Comparison of ENCODE assay signal across 8 cellular contexts in the genomic region with DNA sequence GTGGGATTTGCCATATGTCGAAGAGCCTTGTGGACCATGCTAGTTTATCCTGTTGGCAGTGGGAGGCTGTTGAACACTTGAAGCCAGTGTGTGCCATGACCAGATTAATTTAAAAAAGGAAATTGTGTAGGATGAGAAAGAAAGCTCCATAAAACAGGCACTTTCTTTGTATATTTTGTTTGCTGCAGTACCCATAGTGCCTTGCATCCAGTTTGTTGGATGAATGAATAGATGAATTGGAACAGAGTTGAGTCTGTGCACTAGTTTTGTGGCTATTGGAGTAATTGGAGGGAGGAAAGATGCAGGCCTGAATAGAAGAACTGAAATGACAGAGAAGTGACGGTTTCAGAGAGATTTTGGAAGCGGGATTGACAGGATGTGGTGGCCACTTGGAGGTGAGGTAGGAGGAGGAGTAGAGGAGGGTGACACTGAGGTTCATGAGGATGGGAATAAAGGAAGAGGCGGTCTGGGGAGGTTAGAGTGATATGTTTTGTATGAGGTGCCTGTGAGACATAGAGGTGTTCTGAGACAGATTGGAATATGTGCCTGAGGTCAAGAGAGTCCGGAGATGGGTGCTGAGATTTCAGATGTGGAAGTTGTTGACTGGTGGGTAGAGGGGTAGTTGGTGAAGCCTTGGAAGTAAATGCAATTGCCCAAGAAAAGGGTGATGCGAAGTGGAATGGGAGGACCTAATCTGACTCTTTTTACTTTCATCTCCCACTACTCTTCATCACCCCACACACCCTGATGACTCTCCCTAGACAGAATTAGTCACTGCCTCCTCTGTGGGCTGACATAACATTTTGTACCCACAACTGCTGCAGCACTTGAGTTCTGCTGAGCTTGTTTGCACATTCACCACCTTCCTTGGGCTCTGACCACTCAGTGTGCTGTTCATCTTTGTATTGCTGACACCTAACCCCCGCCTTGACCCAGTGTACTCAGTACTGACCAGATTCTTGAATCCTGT. TPM values are rescaled to one million over a fixed set of nuclear protein-coding genes. Genes with fewer than 3 reads are reported as not detected.
A peak's percentile ranks its signal among the peaks of the same experiment; 100 is the strongest.
DNase-seq lines count a peak whose midpoint lies in the region; ATAC-seq and TF ChIP-seq lines count a peak whose summit lies in the region.

No MANE protein-coding gene starts in this region.

- peak overlapping the region; percentile 39 for H3K27ac Mint-ChIP-seq in activated CD8-positive, alpha-beta T cell treated with anti-CD3 and anti-CD28 coated beads, Interleukin-2, amount 10 ng/mL, durations not matched to agents 7 days and 5 days

- peaks cover 65% of the 10 kb centered on the region for H3K36me3 Mint-ChIP-seq in activated CD8-positive, alpha-beta T cell treated with anti-CD3 and anti-CD28 coated beads, Interleukin-2, amount 10 ng/mL, durations not matched to agents 7 days and 5 days (ENCODE audit: low read depth)

- H3K9me3 ChIP-seq in ovary = no peaks in the 10 kb centered on the region

- TF ChIP-seq POLR2A in ovary (IDR thresholded peaks at IDR 0.05) = no peak

- CTCF ChIA-PET in activated CD8-positive, alpha-beta T cell treated with anti-CD3 and anti-CD28 coated beads, Interleukin-2, amount 10 ng/mL, durations not matched to agents 7 days and 5 days (lab: Charles Lee) = interaction anchor here (1.3 kb wide), 1 partner anchor 215 kb away, joined by 3 read pairs; no protein-coding TSS in a partner anchor

- TF ChIP-seq CTCF in fibroblast of villous mesenchyme (IDR thresholded peaks at IDR 0.05; ENCODE audit: insufficient read depth, low read depth, low read length) = no peak
- TF ChIP-seq CTCF in ovary (IDR thresholded peaks at IDR 0.05) = no peak

- no peaks in the 10 kb centered on the region for H3K27me3 Mint-ChIP-seq in activated CD8-positive, alpha-beta T cell treated with anti-CD3 and anti-CD28 coated beads, Interleukin-2, amount 10 ng/mL, durations not matched to agents 7 days and 5 days (ENCODE audit: low read depth)

- 87 to 94% (median 93%) methylated on average over 7 of the region's 7 CpGs for WGBS in ovary, 3 donors

- H3K27me3 ChIP-seq in ovary = no peaks in the 10 kb centered on the region

- intact Hi-C loops in ovary (cut with DNase I) = no loop called here

- H3K4me3 Mint-ChIP-seq in activated CD8-positive, alpha-beta T cell treated with anti-CD3 and anti-CD28 coated beads, Interleukin-2, amount 10 ng/mL, durations not matched to agents 7 days and 5 days = no peak overlapping the region

- TF ChIP-seq EP300 in ovary (IDR thresholded peaks at IDR 0.05) = no peak

- peak; percentile 41 for DNase-seq in HPDE6-E6E7 (ENCODE audit: extremely low spot score)
- DNase-seq in activated CD8-positive, alpha-beta T cell treated with anti-CD3 and anti-CD28 coated beads, Interleukin-2, amount 10 ng/mL, durations not matched to agents 7 days and 5 days = peak; percentile 32
- DNase-seq in fibroblast of villous mesenchyme (ENCODE audit: low read depth) = peak; percentile 11
- peak; percentile 17 to 42 for DNase-seq in stimulated activated CD4-positive, alpha-beta T cell treated with anti-CD3 and anti-CD28 coated beads, Interleukin-4, amount 100 ng/mL, for 48 hours (ENCODE audit: low read depth in 2 of 2)
- DNase-seq in ovary = no peak
- no peak for DNase-seq in OCI-M1 (lab: John Stamatoyannopoulos, UW)

- H3K36me3 ChIP-seq in ovary = no peaks in the 10 kb centered on the region

- peak; percentile 47 for ATAC-seq in activated CD8-positive, alpha-beta T cell treated with anti-CD3 and anti-CD28 coated beads, Interleukin-2, amount 10 ng/mL, durations not matched to agents 7 days and 5 days
- ATAC-seq in HG02571 (IDR thresholded peaks at IDR 0.05; ENCODE audit: unreplicated experiment) (no peak), GM21515 (IDR thresholded peaks at IDR 0.05; ENCODE audit: unreplicated experiment) (no peak)

- H3K9me3 Mint-ChIP-seq in activated CD8-positive, alpha-beta T cell treated with anti-CD3 and anti-CD28 coated beads, Interleukin-2, amount 10 ng/mL, durations not matched to agents 7 days and 5 days (ENCODE audit: insufficient read depth) = no peaks in the 10 kb centered on the region

- H3K27ac ChIP-seq in ovary = no peak overlapping the region

- H3K4me3 ChIP-seq in fibroblast of villous mesenchyme (ENCODE audit: low read depth, low read length) = no peak overlapping the region
- H3K4me3 ChIP-seq in ovary = no peak overlapping the region

- POLR2A ChIA-PET in activated CD8-positive, alpha-beta T cell treated with anti-CD3 and anti-CD28 coated beads, Interleukin-2, amount 10 ng/mL, durations not matched to agents 7 days and 5 days (lab: Charles Lee) = no interaction called here

- peaks cover 4% of the 10 kb centered on the region for H3K4me1 ChIP-seq in ovary (ENCODE audit: insufficient read depth)

- peaks cover 67% of the 10 kb centered on the region for H3K4me1 Mint-ChIP-seq in activated CD8-positive, alpha-beta T cell treated with anti-CD3 and anti-CD28 coated beads, Interleukin-2, amount 10 ng/mL, durations not matched to agents 7 days and 5 days (ENCODE audit: low read depth)

RNA-seq across cellular contexts. Expression of a gene that starts 5.1 kb away (rescaled TPM):
- total RNA-seq in activated CD8-positive, alpha-beta T cell treated with anti-CD3 and anti-CD28 coated beads, Interleukin-2, amount 10 ng/mL, durations not matched to agents 7 days and 5 days = 10 to 100 TPM; 71.5 to 72.1 TPM
- total RNA-seq in fibroblast of villous mesenchyme (73.8 and 81.2 TPM in 2 replicates), ovary (10 to 100 TPM; 45.8 to 66.2 (median 52.4) TPM)
- 10 to 100 TPM; 70.7 to 84.1 TPM for polyA plus RNA-seq in ovary

RNA-seq across cellular contexts. Expression of a gene that starts 39.0 kb away (rescaled TPM):
- under 1 TPM in 1 of 2 experiments, not detected in 1; 0.81 TPM for total RNA-seq in activated CD8-positive, alpha-beta T cell treated with anti-CD3 and anti-CD28 coated beads, Interleukin-2, amount 10 ng/mL, durations not matched to agents 7 days and 5 days
- 59.6 and 113 TPM in 2 replicates for total RNA-seq in fibroblast of villous mesenchyme
- 100 to 1,000 TPM in 1 of 7 donors, 10 to 100 TPM in 4, 1 to 10 TPM in 2; 3.8 to 558 (median 42.6) TPM for total RNA-seq in ovary
- 100 to 1,000 TPM in 1 of 2 donors, 10 to 100 TPM in 1; 66.5 to 478 TPM for polyA plus RNA-seq in ovary

RNA-seq across cellular contexts. Expression of a gene that starts 52.9 kb away (rescaled TPM):
- 10 to 100 TPM; 20.4 to 20.9 TPM for total RNA-seq in activated CD8-positive, alpha-beta T cell treated with anti-CD3 and anti-CD28 coated beads, Interleukin-2, amount 10 ng/mL, durations not matched to agents 7 days and 5 days
- 5.6 and 7.7 TPM in 2 replicates for total RNA-seq in fibroblast of villous mesenchyme
- total RNA-seq in ovary = 10 to 100 TPM in 2 of 7 donors, 1 to 10 TPM in 5; 5.1 to 13.5 (median 7.9) TPM
- 1 to 10 TPM; 2.6 to 3.3 TPM for polyA plus RNA-seq in ovary

Comparison
In these comparisons a context has a peak if more than half of its experiments do, and no peak if none do; other contexts are left out.
1. DNase-seq: peak in HPDE6-E6E7 (single experiment), activated CD8-positive, alpha-beta T cell treated with anti-CD3 and anti-CD28 coated beads, Interleukin-2, amount 10 ng/mL, durations not matched to agents 7 days and 5 days (single experiment), fibroblast of villous mesenchyme (single experiment) and stimulated activated CD4-positive, alpha-beta T cell treated with anti-CD3 and anti-CD28 coated beads, Interleukin-4, amount 100 ng/mL, for 48 hours (2 of 2); none in ovary (0 of 5) and OCI-M1 (single experiment).